8 cellular contexts compared by ENCODE assay signal in the genomic region with DNA sequence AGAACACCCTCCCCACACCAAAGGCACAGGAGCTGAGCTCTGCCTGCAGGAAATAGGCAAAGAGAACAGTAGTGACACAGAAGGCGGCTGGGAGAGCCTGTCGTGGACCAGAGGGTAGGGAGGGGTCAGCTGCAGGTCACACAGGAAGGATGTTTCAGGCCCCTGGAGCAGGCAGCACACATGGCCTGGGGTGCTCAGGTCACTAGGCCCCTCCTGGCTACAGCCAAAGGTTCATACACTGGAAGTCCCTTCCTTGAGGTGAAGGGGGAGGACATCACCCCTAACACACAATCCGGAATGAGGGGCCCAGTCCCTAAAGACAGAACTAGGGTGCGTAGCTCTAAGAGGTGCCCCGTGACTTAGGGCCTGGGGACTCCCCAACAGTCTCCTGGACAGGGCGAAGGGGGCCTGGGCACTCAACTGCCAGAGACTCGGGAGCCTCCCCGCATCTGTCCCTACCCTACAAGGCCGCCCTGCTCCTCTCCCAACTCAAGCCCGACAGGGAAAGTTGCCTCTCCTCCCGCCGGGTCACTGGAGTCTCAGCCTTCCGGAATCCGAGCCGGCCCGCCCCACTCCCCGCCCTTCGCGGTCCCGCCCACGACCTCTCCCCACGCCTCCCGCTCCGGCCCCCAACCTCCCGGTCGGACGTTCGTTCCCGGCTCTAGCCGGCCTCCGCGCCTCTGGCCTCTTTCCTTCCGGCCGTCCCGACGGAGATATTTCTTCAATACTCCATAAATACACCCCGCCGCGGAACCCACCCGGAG. TPM values are rescaled to one million over a fixed set of nuclear protein-coding genes. Genes with fewer than 3 reads are reported as not detected.
DNase-seq lines count a peak whose midpoint lies in the region; ATAC-seq and TF ChIP-seq lines count a peak whose summit lies in the region.

A gene (minus strand): TSS at position 541 of the 764 bp plus-strand sequence. CDS start 675 bp downstream, outside the sequence.

- H3K27me3 ChIP-seq in MG63 (no peaks in the 10 kb centered on the region), lower lobe of right lung (ENCODE audit: low read depth) (peaks cover 12% of the 10 kb centered on the region), thoracic aorta (replicated peaks; ENCODE audit: insufficient read depth) (no peaks in the 10 kb centered on the region)
- peaks cover 27% of the 10 kb centered on the region for H3K27me3 ChIP-seq in effector memory CD4-positive, alpha-beta T cell (replicated peaks; ENCODE audit: control insufficient read depth, insufficient read depth, low read length, poor library complexity, severe bottlenecking)

- no peak for TF ChIP-seq CTCF in lower lobe of right lung (IDR thresholded peaks at IDR 0.05)
- no peak for TF ChIP-seq CTCF in thoracic aorta (IDR thresholded peaks at IDR 0.05)

- DNase-seq in activated CD8-positive, alpha-beta memory T cell treated with anti-CD3 and anti-CD28 coated beads, Interleukin-2, amount 50 U/mL, for 48 hours, result peak; percentile 60
- DNase-seq in activated CD8-positive, alpha-beta memory T cell treated with anti-CD3 and anti-CD28 coated beads, Interleukin-2, amount 50 U/mL, for 4 hours, result no peak
- DNase-seq in MG63, result peak; percentile 78
- DNase-seq in effector memory CD4-positive, alpha-beta T cell, result no peak
- DNase-seq in lower lobe of right lung, result peak; percentile 80
- peak; percentile 45 for DNase-seq in thoracic aorta (ENCODE audit: low spot score)
- no peak for DNase-seq in superior temporal gyrus (ENCODE audit: extremely low spot score)

- H3K36me3 ChIP-seq in MG63 (no peaks in the 10 kb centered on the region), lower lobe of right lung (no peaks in the 10 kb centered on the region), thoracic aorta (no peaks in the 10 kb centered on the region)
- H3K36me3 ChIP-seq in effector memory CD4-positive, alpha-beta T cell (ENCODE audit: control insufficient read depth, insufficient read depth, low read length), result no peaks in the 10 kb centered on the region

- no peak within 1 kb of the TSS for H3K27ac ChIP-seq in effector memory CD4-positive, alpha-beta T cell (ENCODE audit: insufficient read depth, low read length, poor library complexity, severe bottlenecking)
- H3K27ac ChIP-seq in lower lobe of right lung, result peak within 1 kb of the TSS; percentile 72
- peak within 1 kb of the TSS; percentile 52 to 64 for H3K27ac ChIP-seq in thoracic aorta

- peak within 1 kb of the TSS; percentile 54 for H3K4me3 ChIP-seq in MG63
- H3K4me3 ChIP-seq in effector memory CD4-positive, alpha-beta T cell (ENCODE audit: insufficient read depth, low read depth, low read length, poor library complexity, severe bottlenecking), result peak within 1 kb of the TSS; percentile 53
- H3K4me3 ChIP-seq in lower lobe of right lung, result peak within 1 kb of the TSS; percentile 64
- H3K4me3 ChIP-seq in thoracic aorta, result peak within 1 kb of the TSS; percentile 90

- H3K4me1 ChIP-seq in effector memory CD4-positive, alpha-beta T cell (ENCODE audit: control insufficient read depth, insufficient read depth, low read length, poor library complexity, severe bottlenecking), result peaks cover 12% of the 10 kb centered on the region
- H3K4me1 ChIP-seq in lower lobe of right lung, result peaks cover 13% of the 10 kb centered on the region
- peaks cover 5 to 20% of the 10 kb centered on the region in 2 donors for H3K4me1 ChIP-seq in thoracic aorta (ENCODE audit: control insufficient read depth in 1 of 2, low read depth in 2 of 2)

- H3K9me3 ChIP-seq in MG63, result no peaks in the 10 kb centered on the region
- H3K9me3 ChIP-seq in effector memory CD4-positive, alpha-beta T cell (ENCODE audit: control insufficient read depth, low read length), result no peaks in the 10 kb centered on the region
- no peaks in the 10 kb centered on the region for H3K9me3 ChIP-seq in lower lobe of right lung
- no peaks in the 10 kb centered on the region for H3K9me3 ChIP-seq in thoracic aorta

- intact Hi-C loops in lower lobe of right lung (cut with DNase I), result no loop called here

- ATAC-seq in lower lobe of right lung (peak; percentile 88 to 89), thoracic aorta (ENCODE audit: insufficient number of reproducible peaks, low FRiP score, low read depth) (peak; percentile 75), GM21447 (IDR thresholded peaks at IDR 0.05; ENCODE audit: unreplicated experiment) (no peak)

RNA-seq across cellular contexts. Expression of the gene that starts here (rescaled TPM):
- total RNA-seq in MG63 (2014; rRNA removed; shearing (Covaris generic); ENCODE audit: low replicate concordance), result 20.2 and 21.9 TPM in 2 replicates
- total RNA-seq in lower lobe of right lung, result 16.0 TPM
- total RNA-seq in thoracic aorta, result 10 to 100 TPM; 12.6 to 21.3 TPM

Comparison
In these comparisons a context has a peak if more than half of its experiments do, and no peak if none do; other contexts are left out.
1. DNase-seq: peak in activated CD8-positive, alpha-beta memory T cell treated with anti-CD3 and anti-CD28 coated beads, Interleukin-2, amount 50 U/mL, for 48 hours (single experiment), MG63 (single experiment), lower lobe of right lung (single experiment) and thoracic aorta (single experiment); none in activated CD8-positive, alpha-beta memory T cell treated with anti-CD3 and anti-CD28 coated beads, Interleukin-2, amount 50 U/mL, for 4 hours (single experiment), effector memory CD4-positive, alpha-beta T cell (0 of 3) and superior temporal gyrus (single experiment).
2. Peak in every context shown above with its lines, with median percentiles within 50 percentile points of each other: H3K4me3 ChIP-seq.